In the genomic region with DNA sequence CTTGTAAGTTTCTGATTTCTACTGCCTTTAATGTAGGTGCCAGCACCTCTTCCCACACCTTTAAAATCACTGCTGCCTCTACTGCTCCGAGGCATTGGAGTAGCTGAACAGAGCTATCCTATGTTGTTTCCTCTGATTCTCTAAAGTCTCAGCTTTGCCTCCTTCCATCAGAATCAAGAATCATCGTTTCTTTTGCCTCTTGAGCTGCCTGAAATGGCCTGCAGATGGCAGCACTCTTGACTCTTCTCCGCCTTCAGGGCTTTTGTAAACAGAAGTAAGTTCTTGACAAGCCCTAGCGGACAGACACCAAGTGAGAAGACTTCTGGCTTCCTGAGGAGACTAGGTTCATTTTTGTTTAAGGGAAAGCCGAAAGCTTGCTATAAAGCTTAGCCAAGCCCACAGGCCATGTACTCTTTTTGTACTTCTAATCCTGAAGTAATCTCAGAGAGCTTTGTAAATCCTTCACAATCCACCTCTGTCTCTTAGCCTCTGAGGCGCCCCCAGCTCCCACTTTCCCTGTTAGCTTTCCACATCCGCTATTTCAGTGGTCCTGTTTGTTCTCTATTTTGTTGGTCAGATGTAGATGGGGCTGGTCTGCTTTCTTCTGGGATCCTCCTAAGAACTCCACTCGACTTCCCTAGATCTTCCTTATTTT, we compare ENCODE assay signal across 8 cellular contexts. TPM values are rescaled to one million over a fixed set of nuclear protein-coding genes. Genes with fewer than 3 reads are reported as not detected.
DNase-seq lines count a peak whose midpoint lies in the region; ATAC-seq and TF ChIP-seq lines count a peak whose summit lies in the region.

No MANE protein-coding gene starts in this region.

- no peaks in the 10 kb centered on the region for H3K27me3 ChIP-seq in sigmoid colon

- H3K4me1 ChIP-seq in sigmoid colon, result no peaks in the 10 kb centered on the region

- H3K4me3 Mint-ChIP-seq in activated naive CD8-positive, alpha-beta T cell treated with anti-CD3 and anti-CD28 coated beads, Interleukin-2, amount 10 ng/mL, durations not matched to agents 7 days and 5 days, result no peak overlapping the region

- intact Hi-C loops in left cardiac atrium (cut with DNase I) (loop anchor here (10.0 kb wide), 2 partner anchors 286 to 676 kb away; no protein-coding TSS in a partner anchor), sigmoid colon (cut with DNase I) (no loop called here)

- H3K27me3 Mint-ChIP-seq in activated naive CD8-positive, alpha-beta T cell treated with anti-CD3 and anti-CD28 coated beads, Interleukin-2, amount 10 ng/mL, durations not matched to agents 7 days and 5 days, result peaks cover 3% of the 10 kb centered on the region

- ATAC-seq in GM21447 (IDR thresholded peaks at IDR 0.05; ENCODE audit: unreplicated experiment) (peak; percentile 91), left cardiac atrium (peak; percentile 68)
- ATAC-seq in activated naive CD8-positive, alpha-beta T cell treated with anti-CD3 and anti-CD28 coated beads, Interleukin-2, amount 10 ng/mL, durations not matched to agents 7 days and 5 days (ENCODE audit: low read depth), result peak; percentile 89

- no peaks in the 10 kb centered on the region for H3K36me3 ChIP-seq in sigmoid colon

- DNase-seq in EL, result peak; percentile 61
- peak in 55 of 76 experiments; percentile 1 to 64 (median 19) for DNase-seq in HUDEP-2 (lab: John Stamatoyannopoulos, UW; ENCODE audit: unreplicated experiment in 76 of 76)
- peak; percentile 72 for DNase-seq in SKM-1 treated with dmso at 0.1 percent for 144 hours (lab: John Stamatoyannopoulos, UW; ENCODE audit: unreplicated experiment)
- peak; percentile 64 for DNase-seq in activated naive CD8-positive, alpha-beta T cell treated with anti-CD3 and anti-CD28 coated beads, Interleukin-2, amount 10 ng/mL, durations not matched to agents 7 days and 5 days
- DNase-seq in left cardiac atrium, result peak; percentile 55
- DNase-seq in sigmoid colon, result no peak
- DNase-seq in DMS153 treated with DMSO at 0.1 percent for 48 hours (lab: John Stamatoyannopoulos, UW; ENCODE audit: unreplicated experiment), result no peak

- H3K9me3 ChIP-seq in sigmoid colon, result peaks cover 0 to 5% (median 1%) of the 10 kb centered on the region in 4 donors

- H3K27ac Mint-ChIP-seq in activated naive CD8-positive, alpha-beta T cell treated with anti-CD3 and anti-CD28 coated beads, Interleukin-2, amount 10 ng/mL, durations not matched to agents 7 days and 5 days, result peak overlapping the region; percentile 41

- 33 to 45% methylated on average over 8 of the region's 8 CpGs for WGBS in sigmoid colon, 2 donors

- POLR2A ChIA-PET in activated naive CD8-positive, alpha-beta T cell treated with anti-CD3 and anti-CD28 coated beads, Interleukin-2, amount 10 ng/mL, durations not matched to agents 7 days and 5 days (lab: Charles Lee), result interaction anchor here (1.0 kb wide), 1 partner anchor 13 kb away, joined by 4 read pairs; no protein-coding TSS in a partner anchor

- no peak overlapping the region for H3K4me3 ChIP-seq in sigmoid colon

- no peak overlapping the region for H3K27ac ChIP-seq in sigmoid colon

- H3K9me3 Mint-ChIP-seq in activated naive CD8-positive, alpha-beta T cell treated with anti-CD3 and anti-CD28 coated beads, Interleukin-2, amount 10 ng/mL, durations not matched to agents 7 days and 5 days, result peaks cover 11% of the 10 kb centered on the region

- no peak for TF ChIP-seq POLR2A in sigmoid colon (IDR thresholded peaks at IDR 0.05)

- peak in 3 of 4 experiments; percentile 21 to 52 (median 33) for TF ChIP-seq CTCF in sigmoid colon (IDR thresholded peaks at IDR 0.05)

- peaks cover 19% of the 10 kb centered on the region for H3K36me3 Mint-ChIP-seq in activated naive CD8-positive, alpha-beta T cell treated with anti-CD3 and anti-CD28 coated beads, Interleukin-2, amount 10 ng/mL, durations not matched to agents 7 days and 5 days

- no peak for TF ChIP-seq EP300 in sigmoid colon (IDR thresholded peaks at IDR 0.05)

- peaks cover 22% of the 10 kb centered on the region for H3K4me1 Mint-ChIP-seq in activated naive CD8-positive, alpha-beta T cell treated with anti-CD3 and anti-CD28 coated beads, Interleukin-2, amount 10 ng/mL, durations not matched to agents 7 days and 5 days

RNA-seq across cellular contexts. Expression of a gene that starts 48.4 kb away (rescaled TPM):
- 10 to 100 TPM; 46.1 to 51.2 TPM for total RNA-seq in activated naive CD8-positive, alpha-beta T cell treated with anti-CD3 and anti-CD28 coated beads, Interleukin-2, amount 10 ng/mL, durations not matched to agents 7 days and 5 days
- total RNA-seq in left cardiac atrium (10 to 100 TPM; 21.4 to 23.6 TPM), sigmoid colon (10 to 100 TPM; 20.4 to 30.0 (median 28.1) TPM)
- polyA plus RNA-seq in sigmoid colon, result 10 to 100 TPM in 1 of 3 donors, 1 to 10 TPM in 2; 5.8 to 10.4 (median 7.2) TPM

RNA-seq across cellular contexts. Expression of a gene that starts 58.1 kb away (rescaled TPM):
- under 1 TPM in 1 of 2 experiments, not detected in 1; 0.17 TPM for total RNA-seq in activated naive CD8-positive, alpha-beta T cell treated with anti-CD3 and anti-CD28 coated beads, Interleukin-2, amount 10 ng/mL, durations not matched to agents 7 days and 5 days
- total RNA-seq in left cardiac atrium (under 1 TPM in 1 of 2 donors, not detected in 1; 0.18 TPM), sigmoid colon (not detected)
- under 1 TPM in 1 of 3 donors, not detected in 2; 0.03 TPM for polyA plus RNA-seq in sigmoid colon

Comparison
In these comparisons a context has a peak if more than half of its experiments do, and no peak if none do; other contexts are left out.
1. DNase-seq: peak in EL (single experiment), HUDEP-2 (55 of 76), SKM-1 treated with dmso at 0.1 percent for 144 hours (single experiment), activated naive CD8-positive, alpha-beta T cell treated with anti-CD3 and anti-CD28 coated beads, Interleukin-2, amount 10 ng/mL, durations not matched to agents 7 days and 5 days (single experiment) and left cardiac atrium (single experiment); none in sigmoid colon (single experiment) and DMS153 treated with DMSO at 0.1 percent for 48 hours (single experiment).
2. Peak in every context shown above with its lines, with median percentiles within 50 percentile points of each other: ATAC-seq.